13 cellular contexts compared by ENCODE assay signal in the genomic region with DNA sequence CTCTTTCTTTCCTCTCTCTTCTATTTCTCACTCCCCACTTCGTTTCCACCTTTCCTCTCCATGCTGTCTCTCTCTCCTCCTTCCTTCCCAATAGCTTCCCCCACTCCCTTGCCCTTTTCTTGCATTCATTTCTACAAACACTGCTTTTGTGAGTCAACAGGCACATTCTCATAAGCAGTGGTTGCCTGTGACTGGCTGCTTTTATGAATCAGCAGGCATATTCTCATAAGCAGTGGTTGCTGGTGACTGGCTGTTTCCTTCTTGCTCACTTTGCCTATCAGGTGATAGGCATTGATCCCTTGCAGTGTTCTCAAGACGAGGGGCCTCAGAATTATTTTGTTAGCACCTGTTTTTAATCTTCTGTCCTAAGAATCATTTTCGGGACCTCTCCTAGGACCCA.
DNase-seq lines count a peak whose midpoint lies in the region; FAIRE-seq and TF ChIP-seq lines count a peak whose summit lies in the region.
"Had no signal": no experiment of that assay in that cellular context is flagged by ENCODE, and none has a peak within 500 bp of the region (broad histone marks: within the 10 kb centered on the region; RNA-seq: fewer than 3 reads in every experiment).

No MANE protein-coding gene starts in this region.

- no peaks in the 10 kb centered on the region for H3K36me3 ChIP-seq in breast epithelium
- no peaks in the 10 kb centered on the region for H3K36me3 ChIP-seq in fibroblast of lung (ENCODE audit: control insufficient read depth, insufficient read depth, low read length)
- H3K36me3 ChIP-seq in SJCRH30, result no peaks in the 10 kb centered on the region
- no peaks in the 10 kb centered on the region for H3K36me3 ChIP-seq in suprapubic skin
- no peaks in the 10 kb centered on the region for H3K36me3 ChIP-seq in endodermal cell (ENCODE audit: control insufficient read depth, insufficient read depth, low read length)

- no peak overlapping the region for H3K4me3 Mint-ChIP-seq in MCF 10A (ENCODE audit: unreplicated experiment)
- H3K4me3 Mint-ChIP-seq in endodermal cell, result no peak overlapping the region
- H3K4me3 Mint-ChIP-seq: T-cell had no signal

- H3K27me3 Mint-ChIP-seq in MCF 10A (ENCODE audit: insufficient read depth, unreplicated experiment), result peaks cover 24% of the 10 kb centered on the region
- H3K27me3 Mint-ChIP-seq in endodermal cell (ENCODE audit: insufficient read depth), result peaks cover 53% of the 10 kb centered on the region

- no TSS peak for BruUV-seq in MCF 10A (replicated peaks; lab: Mats Ljungman, UMichigan)

- peak; percentile 19 for DNase-seq in MCF 10A (ENCODE audit: unreplicated experiment)
- no peak for DNase-seq in breast epithelium (ENCODE audit: low spot score in 2 of 2)
- DNase-seq in RCC 7860 (ENCODE audit: low spot score), result peak; percentile 24
- DNase-seq in fibroblast of lung (ENCODE audit: low read depth in 2 of 2), result peak; percentile 69 to 90
- DNase-seq in stromal cell of bone marrow (ENCODE audit: low read depth), result peak; percentile 83
- no peak for DNase-seq in SJCRH30
- DNase-seq in suprapubic skin (ENCODE audit: low spot score in 2 of 2), result no peak
- no peak for DNase-seq in endodermal cell
- DNase-seq: left ventricle myocardium superior, small intestine, T-cell had no signal

- no peaks in the 10 kb centered on the region for H3K9me3 Mint-ChIP-seq in MCF 10A (ENCODE audit: unreplicated experiment)
- H3K9me3 Mint-ChIP-seq in endodermal cell, result no peaks in the 10 kb centered on the region
- H3K9me3 Mint-ChIP-seq: activated T-helper 2 cell treated with anti-CD3 and anti-CD28 coated beads, Interferon-gamma antibody, Interleukin-2, Interleukin-4, amounts not matched to agents 10 μg/mL and 5 μg/mL and 100 μg/mL, durations not matched to agents 14 hours and 24 hours and 36 hours; T-cell had no signal

- no peak overlapping the region for H3K27ac ChIP-seq in breast epithelium
- no peak overlapping the region for H3K27ac ChIP-seq in fibroblast of lung (ENCODE audit: insufficient read depth, low read length)
- no peak overlapping the region for H3K27ac ChIP-seq in SJCRH30
- no peak overlapping the region for H3K27ac ChIP-seq in suprapubic skin
- H3K27ac ChIP-seq in endodermal cell (ENCODE audit: low read depth, low read length), result no peak overlapping the region
- H3K27ac ChIP-seq: C4-2B had no signal

- H3K4me3 ChIP-seq in breast epithelium, result no peak overlapping the region
- no peak overlapping the region for H3K4me3 ChIP-seq in fibroblast of lung (replicated peaks in 1 of 4; ENCODE audit: control extremely low read depth in 1 of 4, insufficient read depth in 1 of 4, low read depth in 3 of 4, low read length in 4 of 4)
- no peak overlapping the region for H3K4me3 ChIP-seq in SJCRH30
- no peak overlapping the region for H3K4me3 ChIP-seq in suprapubic skin
- H3K4me3 ChIP-seq in endodermal cell (ENCODE audit: low read length), result no peak overlapping the region

- H3K27me3 ChIP-seq in breast epithelium (no peaks in the 10 kb centered on the region), fibroblast of lung (ENCODE audit: control insufficient read depth, insufficient read depth, low read length) (no peaks in the 10 kb centered on the region), SJCRH30 (no peaks in the 10 kb centered on the region), suprapubic skin (no peaks in the 10 kb centered on the region), endodermal cell (ENCODE audit: control insufficient read depth, insufficient read depth, low read length, poor library complexity, severe bottlenecking) (peaks cover 70% of the 10 kb centered on the region)

- peaks cover 6% of the 10 kb centered on the region for H3K4me1 Mint-ChIP-seq in MCF 10A (ENCODE audit: insufficient read depth, unreplicated experiment)
- H3K4me1 Mint-ChIP-seq in endodermal cell, result no peaks in the 10 kb centered on the region
- H3K4me1 Mint-ChIP-seq: T-cell had no signal

- CTCF ChIA-PET in MCF 10A (lab: Yijun Ruan, JAX), result interaction anchor here (0.6 to 0.7 kb wide), 2 partner anchors 295 to 1576 kb away, joined by 4 to 5 read pairs; no protein-coding TSS in a partner anchor

- no peaks in the 10 kb centered on the region for H3K9me3 ChIP-seq in breast epithelium
- no peaks in the 10 kb centered on the region for H3K9me3 ChIP-seq in fibroblast of lung (ENCODE audit: control insufficient read depth, insufficient read depth, low read depth, low read length)
- H3K9me3 ChIP-seq in SJCRH30 (replicated peaks), result no peaks in the 10 kb centered on the region
- H3K9me3 ChIP-seq in suprapubic skin, result no peaks in the 10 kb centered on the region
- no peaks in the 10 kb centered on the region for H3K9me3 ChIP-seq in endodermal cell (ENCODE audit: control insufficient read depth, low read length)

- H3K4me2 ChIP-seq in fibroblast of lung (ENCODE audit: extremely low read depth, insufficient read depth, low read length), result no peak overlapping the region

- TF ChIP-seq POLR2A in breast epithelium (IDR thresholded peaks at IDR 0.05), result no peak
- TF ChIP-seq POLR2A in suprapubic skin (IDR thresholded peaks at IDR 0.05), result no peak

- 77% methylated on average over 3 of the region's 3 CpGs for WGBS in suprapubic skin
- 83 to 96% methylated on average over 3 of the region's 3 CpGs for WGBS in endodermal cell (ENCODE audit: insufficient coverage in 1 of 2, insufficient read length in 1 of 2), 2 experiments

- no peak overlapping the region for H3K9ac ChIP-seq in fibroblast of lung (ENCODE audit: insufficient read depth, low read length)
- H3K9ac ChIP-seq in endodermal cell (ENCODE audit: extremely low read depth, low read length, poor library complexity, severe bottlenecking), result no peak overlapping the region

- H3K79me2 ChIP-seq in fibroblast of lung (ENCODE audit: control insufficient read depth, insufficient read depth, low read length), result no peaks in the 10 kb centered on the region

- intact Hi-C loops in MCF 10A (cut with micrococcal nuclease), result no loop called here
- intact Hi-C loops in breast epithelium (cut with DNase I; ENCODE audit: low total_unique reads), result no loop called here

- no peak for TF ChIP-seq EP300 in suprapubic skin (IDR thresholded peaks at IDR 0.05)

- no peak for TF ChIP-seq CTCF in MCF 10A (IDR thresholded peaks at IDR 0.05; ENCODE audit: unreplicated experiment)
- TF ChIP-seq CTCF in breast epithelium (IDR thresholded peaks at IDR 0.05), result no peak
- TF ChIP-seq CTCF in fibroblast of lung (conservative IDR thresholded peaks at IDR 0.05 in 1 of 2, IDR thresholded peaks at IDR 0.05 in 1 of 2; ENCODE audit: low read depth in 1 of 2, low read length in 2 of 2), result no peak
- no peak for TF ChIP-seq CTCF in suprapubic skin (IDR thresholded peaks at IDR 0.05)
- no peak for TF ChIP-seq CTCF in endodermal cell (conservative IDR thresholded peaks at IDR 0.05)

- POLR2A ChIA-PET in MCF 10A (lab: Yijun Ruan, JAX), result interaction anchor here (0.6 kb wide), 1 partner anchor 229 kb away, joined by 4 read pairs; no protein-coding TSS in a partner anchor

- FAIRE-seq in RCC 7860 (lab: Jason Lieb, UNC), result no peak
- FAIRE-seq: small intestine had no signal

- no peaks in the 10 kb centered on the region for H3K36me3 Mint-ChIP-seq in MCF 10A (ENCODE audit: insufficient read depth, unreplicated experiment)
- no peaks in the 10 kb centered on the region for H3K36me3 Mint-ChIP-seq in endodermal cell (ENCODE audit: low read depth)
- H3K36me3 Mint-ChIP-seq: T-cell had no signal

- H2AFZ ChIP-seq in fibroblast of lung (ENCODE audit: low read length), result no peak overlapping the region

- H3K27ac Mint-ChIP-seq in MCF 10A (ENCODE audit: low read depth, unreplicated experiment), result no peak overlapping the region
- no peak overlapping the region for H3K27ac Mint-ChIP-seq in endodermal cell
- H3K27ac Mint-ChIP-seq: activated T-helper 2 cell treated with anti-CD3 and anti-CD28 coated beads, Interferon-gamma antibody, Interleukin-2, Interleukin-4, amounts not matched to agents 10 μg/mL and 5 μg/mL and 100 μg/mL, durations not matched to agents 14 hours and 24 hours and 36 hours; T-cell had no signal

- no peaks in the 10 kb centered on the region for H3K4me1 ChIP-seq in breast epithelium
- peaks cover 2% of the 10 kb centered on the region for H3K4me1 ChIP-seq in fibroblast of lung (ENCODE audit: control insufficient read depth, extremely low read depth, insufficient read depth, low read length)
- H3K4me1 ChIP-seq in SJCRH30, result peaks cover 13% of the 10 kb centered on the region
- H3K4me1 ChIP-seq in suprapubic skin, result no peaks in the 10 kb centered on the region
- no peaks in the 10 kb centered on the region for H3K4me1 ChIP-seq in endodermal cell (ENCODE audit: control insufficient read depth, insufficient read depth, low read length)

- no peaks in the 10 kb centered on the region for H4K20me1 ChIP-seq in fibroblast of lung (ENCODE audit: control insufficient read depth, extremely low read depth, insufficient read depth, low read length)

Comparison
In these comparisons a context has a peak if more than half of its experiments do, and no peak if none do; other contexts are left out.
1. DNase-seq: peak in MCF 10A (single experiment), RCC 7860 (single experiment), fibroblast of lung (2 of 2) and stromal cell of bone marrow (single experiment); none in breast epithelium (0 of 2), SJCRH30 (0 of 2), suprapubic skin (0 of 2) and endodermal cell (single experiment).